Comparison of ENCODE assay signal across 9 cellular contexts in genomic region chr5:148740966-148741742, GRCh38.
DNase-seq lines count a peak whose midpoint lies in the region; ATAC-seq and TF ChIP-seq lines count a peak whose summit lies in the region.
"Had no signal": no experiment of that assay in that cellular context is flagged by ENCODE, and none has a peak within 500 bp of the region (broad histone marks: within the 10 kb centered on the region; RNA-seq: fewer than 3 reads in every experiment).

No MANE protein-coding gene starts in this region.

- no peaks in the 10 kb centered on the region for H3K36me3 Mint-ChIP-seq in activated naive CD8-positive, alpha-beta T cell treated with anti-CD3 and anti-CD28 coated beads for 36 hours
- H3K36me3 Mint-ChIP-seq in stimulated activated effector memory CD8-positive, alpha-beta T cell treated with anti-CD3 and anti-CD28 coated beads, Interleukin-12 subunit alpha, Interleukin-12 subunit beta, amount 100 ng/mL, for 72 hours: no peaks in the 10 kb centered on the region

- peak; percentile 51 for ATAC-seq in GM18505 (IDR thresholded peaks at IDR 0.05; ENCODE audit: unreplicated experiment)
- no peak for ATAC-seq in stimulated activated effector memory CD8-positive, alpha-beta T cell treated with anti-CD3 and anti-CD28 coated beads, Interleukin-12 subunit alpha, Interleukin-12 subunit beta, amount 100 ng/mL, for 72 hours

- H3K4me3 Mint-ChIP-seq in activated naive CD8-positive, alpha-beta T cell treated with anti-CD3 and anti-CD28 coated beads for 36 hours: no peak overlapping the region
- no peak overlapping the region for H3K4me3 Mint-ChIP-seq in stimulated activated effector memory CD8-positive, alpha-beta T cell treated with anti-CD3 and anti-CD28 coated beads, Interleukin-12 subunit alpha, Interleukin-12 subunit beta, amount 100 ng/mL, for 72 hours

- H3K27me3 Mint-ChIP-seq in activated naive CD8-positive, alpha-beta T cell treated with anti-CD3 and anti-CD28 coated beads for 36 hours: peaks cover 21% of the 10 kb centered on the region

- DNase-seq in AG08395 (ENCODE audit: low spot score) (peak; percentile 76), SK-N-MC (ENCODE audit: low read depth, low spot score) (peak; percentile 10), fibroblast of pulmonary artery (ENCODE audit: low read depth) (peak; percentile 85), non-pigmented ciliary epithelial cell (ENCODE audit: low read depth) (peak; percentile 42)
- DNase-seq in Jurkat, Clone E6-1 (ENCODE audit: low read depth, low spot score): peak; percentile 45
- DNase-seq in activated naive CD8-positive, alpha-beta T cell treated with anti-CD3 and anti-CD28 coated beads for 36 hours: no peak
- DNase-seq in stimulated activated effector memory CD8-positive, alpha-beta T cell treated with anti-CD3 and anti-CD28 coated beads, Interleukin-12 subunit alpha, Interleukin-12 subunit beta, amount 100 ng/mL, for 72 hours (ENCODE audit: low spot score in 2 of 2): no peak

- no peaks in the 10 kb centered on the region for H3K36me3 ChIP-seq in SK-N-MC (ENCODE audit: insufficient read depth, low read length)
- H3K36me3 ChIP-seq: HAP-1 had no signal

- no peak overlapping the region for H3K27ac ChIP-seq in SK-N-MC

- H3K9me3 Mint-ChIP-seq in activated naive CD8-positive, alpha-beta T cell treated with anti-CD3 and anti-CD28 coated beads for 36 hours: no peaks in the 10 kb centered on the region
- H3K9me3 Mint-ChIP-seq in stimulated activated effector memory CD8-positive, alpha-beta T cell treated with anti-CD3 and anti-CD28 coated beads, Interleukin-12 subunit alpha, Interleukin-12 subunit beta, amount 100 ng/mL, for 72 hours: no peaks in the 10 kb centered on the region

- peak; percentile 78 for TF ChIP-seq CTCF in fibroblast of pulmonary artery (IDR thresholded peaks at IDR 0.05; ENCODE audit: low read length, missing control alignments)

- H3K4me3 ChIP-seq in Jurkat, Clone E6-1 (ENCODE audit: low read length): no peak overlapping the region
- H3K4me3 ChIP-seq in SK-N-MC: no peak overlapping the region
- H3K4me3 ChIP-seq in fibroblast of pulmonary artery (replicated peaks; ENCODE audit: low read depth, low read length): no peak overlapping the region
- H3K4me3 ChIP-seq: HAP-1 had no signal

- no peak for TF ChIP-seq POLR2A in GM18505 (IDR thresholded peaks at IDR 0.05; ENCODE audit: borderline replicate concordance, extremely low read depth, insufficient read depth, insufficient read length)

- H3K27ac Mint-ChIP-seq in activated naive CD8-positive, alpha-beta T cell treated with anti-CD3 and anti-CD28 coated beads for 36 hours: no peak overlapping the region
- H3K27ac Mint-ChIP-seq in stimulated activated effector memory CD8-positive, alpha-beta T cell treated with anti-CD3 and anti-CD28 coated beads, Interleukin-12 subunit alpha, Interleukin-12 subunit beta, amount 100 ng/mL, for 72 hours: no peak overlapping the region

- no peak overlapping the region for H3K9ac ChIP-seq in SK-N-MC (ENCODE audit: insufficient read length)

- H3K9me3 ChIP-seq in SK-N-MC (ENCODE audit: low read depth, low read length): no peaks in the 10 kb centered on the region
- H3K9me3 ChIP-seq: HAP-1 had no signal

- H3K4me1 Mint-ChIP-seq in activated naive CD8-positive, alpha-beta T cell treated with anti-CD3 and anti-CD28 coated beads for 36 hours: no peaks in the 10 kb centered on the region
- H3K4me1 Mint-ChIP-seq in stimulated activated effector memory CD8-positive, alpha-beta T cell treated with anti-CD3 and anti-CD28 coated beads, Interleukin-12 subunit alpha, Interleukin-12 subunit beta, amount 100 ng/mL, for 72 hours: no peaks in the 10 kb centered on the region

Comparison
In these comparisons a context has a peak if more than half of its experiments do, and no peak if none do; other contexts are left out.
1. DNase-seq: peak in AG08395 (single experiment), Jurkat, Clone E6-1 (single experiment), SK-N-MC (single experiment), fibroblast of pulmonary artery (single experiment) and non-pigmented ciliary epithelial cell (single experiment); none in activated naive CD8-positive, alpha-beta T cell treated with anti-CD3 and anti-CD28 coated beads for 36 hours (single experiment) and stimulated activated effector memory CD8-positive, alpha-beta T cell treated with anti-CD3 and anti-CD28 coated beads, Interleukin-12 subunit alpha, Interleukin-12 subunit beta, amount 100 ng/mL, for 72 hours (0 of 2).